In genomic region chr1:240792915-240793525, GRCh38 we compare ENCODE assay signal across 23 cellular contexts.
"Had no signal": no experiment of that assay in that cellular context is flagged by ENCODE, and none has a peak within 500 bp of the region (broad histone marks: within the 10 kb centered on the region; RNA-seq: fewer than 3 reads in every experiment).

No MANE protein-coding gene starts in this region.

- DNase-seq: cortex of kidney; effector CD8-positive, alpha-beta T cell; effector memory CD8-positive, alpha-beta T cell; endodermal cell; erythroblast; esophagus squamous epithelium; foreskin fibroblast; foreskin melanocyte; gastrocnemius medialis; glutamatergic neuron; head of caudate nucleus; heart right ventricle; hippocampal formation; left cardiac atrium; left lung; left ventricle myocardium superior; lower lobe of right lung; mesenchymal stem cell; midbrain; naive thymus-derived CD4-positive, alpha-beta T cell had no signal

- H3K4me3 Mint-ChIP-seq: dendritic cell treated with granulocyte-macrophage colony-stimulating factor and Interleukin-4, amounts not matched to agents 40 ng/mL and 50 ng/mL, for 4 days; effector memory CD8-positive, alpha-beta T cell; endodermal cell; naive thymus-derived CD4-positive, alpha-beta T cell had no signal

- H3K27ac Mint-ChIP-seq: dendritic cell treated with granulocyte-macrophage colony-stimulating factor and Interleukin-4, amounts not matched to agents 40 ng/mL and 50 ng/mL, for 4 days; effector memory CD8-positive, alpha-beta T cell; endodermal cell; naive thymus-derived CD4-positive, alpha-beta T cell had no signal

- H3K27me3 Mint-ChIP-seq: dendritic cell treated with granulocyte-macrophage colony-stimulating factor and Interleukin-4, amounts not matched to agents 40 ng/mL and 50 ng/mL, for 4 days; effector memory CD8-positive, alpha-beta T cell had no signal

- H3K4me1 Mint-ChIP-seq: naive thymus-derived CD4-positive, alpha-beta T cell had no signal

- H3K27ac ChIP-seq: epithelial cell of prostate, esophagus squamous epithelium, gastrocnemius medialis, heart right ventricle, left lung, lower lobe of right lung had no signal

- ATAC-seq: effector memory CD8-positive, alpha-beta T cell; esophagus mucosa; gastrocnemius medialis; heart right ventricle; left cardiac atrium; left lung; left ventricle myocardium superior; lower lobe of right lung; naive thymus-derived CD4-positive, alpha-beta T cell had no signal

- H3K36me3 Mint-ChIP-seq: naive thymus-derived CD4-positive, alpha-beta T cell had no signal

- H3K9me3 ChIP-seq: esophagus squamous epithelium, gastrocnemius medialis, heart right ventricle, left lung, lower lobe of right lung had no signal

- H3K27me3 ChIP-seq: esophagus squamous epithelium, gastrocnemius medialis, heart right ventricle, left lung had no signal

- H3K9me3 Mint-ChIP-seq: dendritic cell treated with granulocyte-macrophage colony-stimulating factor and Interleukin-4, amounts not matched to agents 40 ng/mL and 50 ng/mL, for 4 days had no signal

- H3K4me1 ChIP-seq: esophagus squamous epithelium, gastrocnemius medialis, heart right ventricle, left lung, lower lobe of right lung had no signal

- H3K4me3 ChIP-seq: esophagus squamous epithelium, gastrocnemius medialis, heart right ventricle, left lung, lower lobe of right lung had no signal

- H3K36me3 ChIP-seq: esophagus squamous epithelium, gastrocnemius medialis, heart right ventricle, left lung, lower lobe of right lung had no signal
